ENCODE assay signal across 8 cellular contexts in genomic region chr2:47437287-47437686, GRCh38. TPM values are rescaled to one million over a fixed set of nuclear protein-coding genes. Genes with fewer than 3 reads are reported as not detected.
DNase-seq lines count a peak whose midpoint lies in the region; ATAC-seq and TF ChIP-seq lines count a peak whose summit lies in the region.

No MANE protein-coding gene starts in this region.

- no peak overlapping the region for H3K4me3 ChIP-seq in ascending aorta

- H3K36me3 ChIP-seq in ascending aorta: no peaks in the 10 kb centered on the region

- H4K20me1 ChIP-seq in H9 (ENCODE audit: control insufficient read depth, insufficient read depth, insufficient read length): no peaks in the 10 kb centered on the region

- no peak overlapping the region for H2AK5ac ChIP-seq in H9 (ENCODE audit: insufficient read length, low read length)

- no peak overlapping the region for H3K4me2 ChIP-seq in H9 (ENCODE audit: insufficient read depth, insufficient read length, low read length)

- DNase-seq in AG08396 (ENCODE audit: low spot score) (peak; percentile 45), H9 (no peak), ascending aorta (ENCODE audit: low spot score in 2 of 2) (no peak), kidney glomerular epithelial cell (lab: John Stamatoyannopoulos, UW) (peak; percentile 14), COLO668 (lab: John Stamatoyannopoulos, UW; ENCODE audit: unreplicated experiment) (no peak)
- DNase-seq in activated CD4-positive, CD25-positive, alpha-beta regulatory T cell (lab: John Stamatoyannopoulos, UW): no peak

- no peak overlapping the region for H2BK15ac ChIP-seq in H9 (ENCODE audit: low read depth, low read length)

- no peak overlapping the region for H4K8ac ChIP-seq in H9 (replicated peaks; ENCODE audit: insufficient read length, low read depth, low read length)

- no peaks in the 10 kb centered on the region for H3K79me2 ChIP-seq in H9 (ENCODE audit: insufficient read depth, low read length)

- peaks cover 3 to 15% of the 10 kb centered on the region in 2 experiments for H3K9me3 Mint-ChIP-seq in H9

- no peak overlapping the region for H3K56ac ChIP-seq in H9 (ENCODE audit: insufficient read length, low read depth, low read length)

- no peak overlapping the region for H3K18ac ChIP-seq in H9 (ENCODE audit: insufficient read length, low read depth, low read length)

- H3K9ac ChIP-seq in H9 (ENCODE audit: extremely low read depth, insufficient read length, low read length): no peak overlapping the region

- H3K36me3 Mint-ChIP-seq in H9 (ENCODE audit: insufficient read depth in 1 of 3, low read depth in 3 of 3): peaks cover 41 to 64% (median 58%) of the 10 kb centered on the region in 3 experiments

- 0 out of 7 replicates have a peak overlapping the region, but pooled peaks of 1 of the 3 experiments have one; percentile 77 for H3K27ac Mint-ChIP-seq in H9

- H3T11ph ChIP-seq in H9 (ENCODE audit: low read length): no peak overlapping the region

- H4K5ac ChIP-seq in H9 (ENCODE audit: insufficient read length, low read depth, low read length): no peak overlapping the region

- H2BK12ac ChIP-seq in H9 (ENCODE audit: insufficient read length, low read depth, low read length): no peak overlapping the region

- no peak overlapping the region for H2BK5ac ChIP-seq in H9 (ENCODE audit: insufficient read length, low read length)

- no peak overlapping the region for H3K23ac ChIP-seq in H9 (ENCODE audit: insufficient read length, low read depth, low read length)

- peak; percentile 52; the same call in 2 of the 3 replicates for TF ChIP-seq CTCF in H9 (conservative IDR thresholded peaks at IDR 0.05)
- peak in 2 of 3 experiments; percentile 55 to 64 for TF ChIP-seq CTCF in ascending aorta (IDR thresholded peaks at IDR 0.05)

- H3K27ac ChIP-seq in H9 (ENCODE audit: insufficient read length, low read depth, low read length): no peak overlapping the region
- H3K27ac ChIP-seq in ascending aorta: no peak overlapping the region

- H3K79me1 ChIP-seq in H9 (ENCODE audit: insufficient read depth, low read depth, low read length, poor library complexity, severe bottlenecking): no peaks in the 10 kb centered on the region

- no peak overlapping the region for H2BK20ac ChIP-seq in H9 (ENCODE audit: low read depth, low read length, poor library complexity, severe bottlenecking)

- H4K91ac ChIP-seq in H9 (ENCODE audit: insufficient read length, low read depth, low read length): no peak overlapping the region

- no peaks in the 10 kb centered on the region for H3K9me3 ChIP-seq in H9 (ENCODE audit: control insufficient read depth, low read depth, low read length)
- no peaks in the 10 kb centered on the region for H3K9me3 ChIP-seq in ascending aorta

- H3K4me3 Mint-ChIP-seq in H9: no peak overlapping the region

- H3K23me2 ChIP-seq in H9 (ENCODE audit: insufficient read length, low read depth, low read length, poor library complexity, severe bottlenecking): no peaks in the 10 kb centered on the region

- H3K27me3 ChIP-seq in H9 (ENCODE audit: insufficient read depth, low read length): no peaks in the 10 kb centered on the region
- H3K27me3 ChIP-seq in ascending aorta: no peaks in the 10 kb centered on the region

- ATAC-seq in GM18867 (IDR thresholded peaks at IDR 0.05; ENCODE audit: unreplicated experiment) (no peak), GM21528 (IDR thresholded peaks at IDR 0.05; ENCODE audit: low FRiP score, unreplicated experiment) (no peak)

- intact Hi-C loops in ascending aorta (cut with DNase I): loop anchor here (5.0 kb wide), 2 partner anchors 345 to 670 kb away; partner anchors contain the start of gene MSH6

- H3K4me1 Mint-ChIP-seq in H9: no peaks in the 10 kb centered on the region

- no peaks in the 10 kb centered on the region for H3K4me1 ChIP-seq in H9 (ENCODE audit: insufficient read depth, low read length)
- peaks cover 0 to 7% of the 10 kb centered on the region in 2 donors for H3K4me1 ChIP-seq in ascending aorta

- no peak overlapping the region for H3K4ac ChIP-seq in H9 (ENCODE audit: low read depth, low read length)

- H2BK120ac ChIP-seq in H9 (ENCODE audit: low read depth, low read length, poor library complexity, severe bottlenecking): no peak overlapping the region

- no peaks in the 10 kb centered on the region for H3K27me3 Mint-ChIP-seq in H9 (ENCODE audit: low read depth)

- no CpG with 5 or more reads among the region's 4 CpGs for WGBS in H9 (ENCODE audit: extremely low coverage, insufficient read length, low lambda C conversion rate)

- no peak overlapping the region for H3K14ac ChIP-seq in H9 (ENCODE audit: insufficient read depth, low read length)

- H2AFZ ChIP-seq in H9 (ENCODE audit: low read length): no peak overlapping the region

RNA-seq across cellular contexts. Expression of gene MSH2, which starts 34.3 kb away (rescaled TPM):
- 139 and 140 TPM in 2 replicates for total RNA-seq in H9 (2021)
- total RNA-seq in ascending aorta: 7.5 TPM

Comparison
In these comparisons a context has a peak if more than half of its experiments do, and no peak if none do; other contexts are left out.
1. DNase-seq: peak in AG08396 (single experiment) and kidney glomerular epithelial cell (single experiment); none in H9 (single experiment), ascending aorta (0 of 2), activated CD4-positive, CD25-positive, alpha-beta regulatory T cell (0 of 4) and COLO668 (single experiment).
2. RNA of gene MSH2, which starts 34.3 kb away (total RNA-seq): 139 to 140 TPM in H9; 7.5 TPM in ascending aorta (single experiment); every median in the first group is over 10 times any median in the second.